ENCODE assay signal across 8 cellular contexts in genomic region chr4:151409470-151410313, GRCh38. TPM values are rescaled to one million over a fixed set of nuclear protein-coding genes. Genes with fewer than 3 reads are reported as not detected.
DNase-seq lines count a peak whose midpoint lies in the region; ATAC-seq and TF ChIP-seq lines count a peak whose summit lies in the region.

No MANE protein-coding gene starts in this region.

- H3K36me3 ChIP-seq in mucosa of descending colon (ENCODE audit: low read depth) (no peaks in the 10 kb centered on the region), vagina (no peaks in the 10 kb centered on the region)

- peaks cover 21% of the 10 kb centered on the region for H3K4me1 Mint-ChIP-seq in T-helper 17 cell
- peaks cover 20 to 25% of the 10 kb centered on the region in 2 donors for H3K4me1 Mint-ChIP-seq in effector memory CD8-positive, alpha-beta T cell (ENCODE audit: low read depth in 2 of 2)

- peak overlapping the region; percentile 94 for H3K27ac Mint-ChIP-seq in T-helper 17 cell
- peak overlapping the region in 1 of 2 donors; percentile 82 for H3K27ac Mint-ChIP-seq in effector memory CD8-positive, alpha-beta T cell

- H3K27me3 ChIP-seq in vagina, result no peaks in the 10 kb centered on the region

- TF ChIP-seq POLR2A in vagina (IDR thresholded peaks at IDR 0.05), result no peak

- peak overlapping the region; percentile 82 for H3K27ac ChIP-seq in vagina

- H3K27me3 Mint-ChIP-seq in T-helper 17 cell, result peaks cover 34% of the 10 kb centered on the region
- H3K27me3 Mint-ChIP-seq in effector memory CD8-positive, alpha-beta T cell, result peaks cover 32 to 48% of the 10 kb centered on the region in 2 donors

- ATAC-seq in T-helper 17 cell, result no peak
- no peak for ATAC-seq in effector memory CD8-positive, alpha-beta T cell (replicated peaks)
- peak; percentile 50 for ATAC-seq in mucosa of descending colon
- ATAC-seq in GM21723 (IDR thresholded peaks at IDR 0.05; ENCODE audit: unreplicated experiment), result no peak

- peaks cover 5% of the 10 kb centered on the region for H3K4me1 ChIP-seq in mucosa of descending colon (ENCODE audit: low read depth)
- H3K4me1 ChIP-seq in vagina, result peaks cover 13% of the 10 kb centered on the region

- H3K4me3 ChIP-seq in mucosa of descending colon (peak overlapping the region; percentile 40), vagina (peak overlapping the region; percentile 56 to 63)

- TF ChIP-seq CTCF in mucosa of descending colon (IDR thresholded peaks at IDR 0.05), result no peak
- no peak for TF ChIP-seq CTCF in vagina (IDR thresholded peaks at IDR 0.05)

- intact Hi-C loops in mucosa of descending colon (cut with DNase I, micrococcal nuclease), result no loop called here
- intact Hi-C loops in vagina (cut with DNase I), result no loop called here

- peak; percentile 2 for DNase-seq in stimulated activated CD4-positive, alpha-beta T cell treated with anti-CD3 and anti-CD28 coated beads, Interleukin-15, amount 100 ng/mL, for 24 hours
- no peak for DNase-seq in stimulated activated CD4-positive, alpha-beta T cell treated with anti-CD3 and anti-CD28 coated beads, Interleukin-4, amount 100 ng/mL, for 24 hours
- DNase-seq in T-helper 17 cell (peak in 1 of 3 donors; percentile 11), mucosa of descending colon (peak; percentile 68), vagina (ENCODE audit: extremely low spot score in 2 of 2) (no peak), NCI-H524 treated with DMSO at 0.1 percent for 48 hours (lab: John Stamatoyannopoulos, UW) (no peak)
- DNase-seq in effector memory CD8-positive, alpha-beta T cell, result peak in 1 of 3 experiments; percentile 3

- no peaks in the 10 kb centered on the region for H3K9me3 Mint-ChIP-seq in effector memory CD8-positive, alpha-beta T cell

- H3K4me3 Mint-ChIP-seq in T-helper 17 cell, result peak overlapping the region; percentile 91
- H3K4me3 Mint-ChIP-seq in effector memory CD8-positive, alpha-beta T cell, result peak overlapping the region; percentile 84 to 96

- peaks cover 2% of the 10 kb centered on the region for H3K36me3 Mint-ChIP-seq in T-helper 17 cell (ENCODE audit: low read depth)
- H3K36me3 Mint-ChIP-seq in effector memory CD8-positive, alpha-beta T cell (ENCODE audit: insufficient read depth), result peaks cover 6% of the 10 kb centered on the region

- H3K9me3 ChIP-seq in T-helper 17 cell (ENCODE audit: control insufficient read depth, low read length, poor library complexity, severe bottlenecking), result no peaks in the 10 kb centered on the region
- no peaks in the 10 kb centered on the region for H3K9me3 ChIP-seq in mucosa of descending colon
- no peaks in the 10 kb centered on the region for H3K9me3 ChIP-seq in vagina

RNA-seq across cellular contexts. Expression of gene FHIP1A, which starts 0.7 kb away (rescaled TPM):
- total RNA-seq in T-helper 17 cell, result 1 to 10 TPM in 1 of 2 donors, under 1 TPM in 1; 0.86 to 1.3 TPM
- total RNA-seq in mucosa of descending colon, result 10 to 100 TPM; 21.6 to 53.1 (median 29.1) TPM
- 20.4 TPM for total RNA-seq in vagina

Comparison
In these comparisons a context has a peak if more than half of its experiments do, and no peak if none do; other contexts are left out.
1. DNase-seq: peak in stimulated activated CD4-positive, alpha-beta T cell treated with anti-CD3 and anti-CD28 coated beads, Interleukin-15, amount 100 ng/mL, for 24 hours (single experiment) and mucosa of descending colon (3 of 3); none in stimulated activated CD4-positive, alpha-beta T cell treated with anti-CD3 and anti-CD28 coated beads, Interleukin-4, amount 100 ng/mL, for 24 hours (single experiment), vagina (0 of 2) and NCI-H524 treated with DMSO at 0.1 percent for 48 hours (single experiment).